Comparison of ENCODE assay signal across 19 cellular contexts in genomic region chr13:75847588-75847987, GRCh38.
"Had no signal": no experiment of that assay in that cellular context is flagged by ENCODE, and none has a peak within 500 bp of the region (broad histone marks: within the 10 kb centered on the region; RNA-seq: fewer than 3 reads in every experiment).

No MANE protein-coding gene starts in this region.

- H3K4me1 Mint-ChIP-seq: activated naive CD4-positive, alpha-beta T cell treated with anti-CD3 and anti-CD28 coated beads, Interleukin-2, amount 50 U/mL, for 24 hours; activated T-helper 17 cell treated with anti-CD3 and anti-CD28 coated beads, Interleukin-2, amount 50 U/mL, for 72 hours; neural crest cell had no signal

- FAIRE-seq: TTC549 had no signal

- H3K27ac Mint-ChIP-seq: activated CD4-positive, alpha-beta T cell treated with anti-CD3 and anti-CD28 coated beads, Interleukin-2, amount 10 ng/mL, durations not matched to agents 7 days and 5 days; activated naive CD4-positive, alpha-beta T cell treated with anti-CD3 and anti-CD28 coated beads, Interleukin-2, amount 50 U/mL, for 24 hours; activated T-helper 17 cell treated with anti-CD3 and anti-CD28 coated beads, Interleukin-2, amount 50 U/mL, for 72 hours; effector memory CD8-positive, alpha-beta T cell; type B pancreatic cell had no signal

- ATAC-seq: activated T-helper 17 cell treated with anti-CD3 and anti-CD28 coated beads, Interleukin-2, amount 50 U/mL, for 72 hours; body of pancreas; effector memory CD8-positive, alpha-beta T cell; gastrocnemius medialis; left lung; stimulated activated naive CD8-positive, alpha-beta T cell treated with anti-CD3 and anti-CD28 coated beads, Interleukin-15, Interleukin-2, amounts not matched to agents 100 U/mL and 50 U/mL, for 24 hours had no signal

- H3K9me3 Mint-ChIP-seq: activated naive CD4-positive, alpha-beta T cell treated with anti-CD3 and anti-CD28 coated beads, Interleukin-2, amount 50 U/mL, for 24 hours; activated T-helper 17 cell treated with anti-CD3 and anti-CD28 coated beads, Interleukin-2, amount 50 U/mL, for 72 hours; effector memory CD8-positive, alpha-beta T cell; type B pancreatic cell had no signal

- DNase-seq: activated CD4-positive, alpha-beta T cell treated with anti-CD3 and anti-CD28 coated beads, Interleukin-2, amount 10 ng/mL, durations not matched to agents 7 days and 5 days; activated CD4-positive, CD25-positive, alpha-beta regulatory T cell; activated CD8-positive, alpha-beta memory T cell treated with anti-CD3 and anti-CD28 coated beads for 24 hours; amniotic stem cell; body of pancreas; effector memory CD8-positive, alpha-beta T cell; gastrocnemius medialis; islet precursor cell; left lung; mesendoderm; ovary; stimulated activated CD4-positive, alpha-beta T cell treated with anti-CD3 and anti-CD28 coated beads, Interleukin-4, amount 100 ng/mL, for 1 hour; stimulated activated CD8-positive, alpha-beta memory T cell treated with anti-CD3 and anti-CD28 coated beads, Interleukin-4, amount 100 ng/mL, for 48 hours; stimulated activated naive CD8-positive, alpha-beta T cell treated with anti-CD3 and anti-CD28 coated beads, Interleukin-15, Interleukin-2, amounts not matched to agents 100 U/mL and 50 U/mL, for 24 hours had no signal

- H3K27me3 Mint-ChIP-seq: activated CD4-positive, alpha-beta T cell treated with anti-CD3 and anti-CD28 coated beads, Interleukin-2, amount 10 ng/mL, durations not matched to agents 7 days and 5 days; activated naive CD4-positive, alpha-beta T cell treated with anti-CD3 and anti-CD28 coated beads, Interleukin-2, amount 50 U/mL, for 24 hours; activated T-helper 17 cell treated with anti-CD3 and anti-CD28 coated beads, Interleukin-2, amount 50 U/mL, for 72 hours; effector memory CD8-positive, alpha-beta T cell; type B pancreatic cell had no signal

- H3K4me3 Mint-ChIP-seq: activated CD4-positive, alpha-beta T cell treated with anti-CD3 and anti-CD28 coated beads, Interleukin-2, amount 10 ng/mL, durations not matched to agents 7 days and 5 days; activated naive CD4-positive, alpha-beta T cell treated with anti-CD3 and anti-CD28 coated beads, Interleukin-2, amount 50 U/mL, for 24 hours; activated T-helper 17 cell treated with anti-CD3 and anti-CD28 coated beads, Interleukin-2, amount 50 U/mL, for 72 hours; effector memory CD8-positive, alpha-beta T cell; neural crest cell; type B pancreatic cell had no signal
